ENCODE assay signal across 8 cellular contexts in the genomic region with DNA sequence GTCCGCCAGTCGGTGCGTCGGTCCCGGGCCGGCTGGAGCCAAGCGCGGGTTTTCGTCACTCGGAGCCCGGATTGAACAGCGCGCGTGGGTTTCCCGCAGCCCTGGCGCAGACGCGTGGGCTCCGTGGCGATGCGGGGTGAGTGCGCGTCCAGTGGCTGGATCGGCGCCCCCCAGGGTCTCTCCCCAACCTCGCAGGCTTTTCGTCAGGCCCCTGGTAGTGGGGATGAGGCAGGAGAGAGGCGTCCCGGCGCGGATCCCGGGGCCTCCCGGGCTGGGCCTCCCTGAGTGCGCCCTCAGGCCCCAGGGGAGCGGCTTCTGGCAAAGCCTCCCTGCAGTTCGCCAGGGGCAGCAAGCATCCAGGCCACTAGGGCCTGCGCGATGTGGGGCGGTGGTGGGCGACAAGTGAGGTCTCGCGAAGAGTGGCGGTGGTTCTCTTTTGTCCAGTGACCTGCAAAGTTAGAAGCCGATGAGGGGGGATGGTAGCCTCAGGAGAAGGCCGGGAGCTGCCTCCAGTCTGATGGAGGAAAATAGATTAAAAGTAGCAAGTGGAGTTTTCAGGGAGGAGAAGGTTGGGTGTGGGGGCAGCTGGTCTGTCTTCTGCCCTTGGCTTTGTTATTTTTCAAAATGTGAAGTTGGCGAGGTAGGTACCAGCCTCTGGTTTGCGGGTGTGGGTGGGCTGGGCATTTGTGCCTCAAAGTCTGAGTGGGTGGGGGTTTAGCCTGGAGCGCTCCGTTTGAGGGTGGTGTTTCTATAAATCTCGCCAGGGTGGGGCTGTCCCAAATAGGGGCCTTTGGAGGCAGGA. TPM values are rescaled to one million over a fixed set of nuclear protein-coding genes. Genes with fewer than 3 reads are reported as not detected.
A peak's percentile ranks its signal among the peaks of the same experiment; 100 is the strongest.
DNase-seq lines count a peak whose midpoint lies in the region; ATAC-seq and TF ChIP-seq lines count a peak whose summit lies in the region.

No MANE protein-coding gene starts in this region.

- H3K4me1 ChIP-seq in mammary epithelial cell (ENCODE audit: insufficient read depth, low read length) (peaks cover 16% of the 10 kb centered on the region), lung (ENCODE audit: control insufficient read depth in 2 of 2, insufficient read depth in 2 of 2, low read length in 2 of 2) (peaks cover 0 to 19% of the 10 kb centered on the region in 2 donors)

- peak overlapping the region; percentile 77 for H2AFZ ChIP-seq in mammary epithelial cell (ENCODE audit: low read depth, low read length)

- no peaks in the 10 kb centered on the region for H4K20me1 ChIP-seq in mammary epithelial cell (ENCODE audit: insufficient read depth, low read length)

- H3K79me2 ChIP-seq in mammary epithelial cell (ENCODE audit: insufficient read depth, low read length) = no peaks in the 10 kb centered on the region

- no peak for TF ChIP-seq CTCF in mammary epithelial cell (conservative IDR thresholded peaks at IDR 0.05 in 1 of 2, IDR thresholded peaks at IDR 0.05 in 1 of 2; ENCODE audit: extremely low read depth in 1 of 2, insufficient read depth in 1 of 2, low read depth in 1 of 2, low read length in 2 of 2)
- no peak for TF ChIP-seq CTCF in lung (IDR thresholded peaks at IDR 0.05; ENCODE audit: control extremely low read depth, extremely low read depth)

- H3K36me3 ChIP-seq in mammary epithelial cell (ENCODE audit: insufficient read depth, low read length) (no peaks in the 10 kb centered on the region), lung (ENCODE audit: control insufficient read depth in 2 of 2, insufficient read depth in 2 of 2, low read length in 2 of 2) (no peaks in the 10 kb centered on the region)

- CTCF ChIA-PET in mammary epithelial cell (lab: Charles Lee; ENCODE audit: low non-redundant PET) = no interaction called here
- CTCF ChIA-PET in HEK293T (lab: Yijun Ruan, JAX) = no interaction called here

- no TSS peak for BruUV-seq in mammary epithelial cell (replicated peaks; lab: Mats Ljungman, UMichigan)

- H3K9me3 ChIP-seq in mammary epithelial cell (replicated peaks; ENCODE audit: insufficient read depth, low read length) (no peaks in the 10 kb centered on the region), lung (ENCODE audit: control insufficient read depth in 2 of 2, insufficient read depth in 1 of 2, low read length in 1 of 2) (peaks cover 0 to 7% of the 10 kb centered on the region in 2 donors)

- no peak overlapping the region for H3K9ac ChIP-seq in mammary epithelial cell (ENCODE audit: insufficient read depth, low read length)

- dilution Hi-C loops in mammary epithelial cell (cut with HindIII; ENCODE audit: low sequenced_read_pairs) = no loop called here

- H3K4me3 ChIP-seq in mammary epithelial cell (replicated peaks in 1 of 3; ENCODE audit: insufficient read depth in 1 of 3, low read depth in 2 of 3, low read length in 3 of 3) = peak overlapping the region in 1 of 3 experiments; percentile 24
- peak overlapping the region; percentile 83 for H3K4me3 ChIP-seq in lung

- H3K27ac ChIP-seq in mammary epithelial cell (ENCODE audit: insufficient read depth, low read depth, low read length) (no peak overlapping the region), lung (ENCODE audit: low read depth in 1 of 2, low read length in 1 of 2) (peak overlapping the region in 1 of 2 donors; percentile 87)

- peak overlapping the region; percentile 88 for H3K4me2 ChIP-seq in mammary epithelial cell (ENCODE audit: insufficient read depth, low read depth, low read length)

- 29% methylated on average over 26 of the region's 50 CpGs for WGBS in mammary epithelial cell (ENCODE audit: low coverage, missing lambda C conversion rate)
- 6 to 7% methylated on average over 50 of the region's 50 CpGs for WGBS in lung, 2 donors

- POLR2A ChIA-PET in HEK293T (lab: Yijun Ruan, JAX) = no interaction called here

- intact Hi-C loops in mammary epithelial cell (cut with micrococcal nuclease) = no loop called here

- H3K27me3 ChIP-seq in mammary epithelial cell (ENCODE audit: insufficient read depth, low read length) = peaks cover 15% of the 10 kb centered on the region
- no peaks in the 10 kb centered on the region for H3K27me3 ChIP-seq in lung (ENCODE audit: control insufficient read depth, insufficient read depth)

- no peak for ATAC-seq in lung (ENCODE audit: insufficient read depth, low FRiP score)

- in situ Hi-C loops in mammary epithelial cell (cut with MboI; ENCODE audit: low sequenced_read_pairs in 2 of 2) = no loop called here

- DNase-seq in stimulated activated CD4-positive, alpha-beta T cell treated with anti-CD3 and anti-CD28 coated beads, Interleukin-4, amount 100 ng/mL, for 1 hour = peak; percentile 8
- no peak for DNase-seq in stimulated activated CD4-positive, alpha-beta T cell treated with anti-CD3 and anti-CD28 coated beads, Interleukin-2, amount 100 ng/mL, for 24 hours
- DNase-seq in mammary epithelial cell = no peak
- DNase-seq in lung (ENCODE audit: low spot score) = no peak
- DNase-seq in HEK293T (ENCODE audit: extremely low spot score) = no peak
- no peak for DNase-seq in NCI-H510A treated with DMSO at 0.1 percent for 48 hours (lab: John Stamatoyannopoulos, UW)
- DNase-seq in iPS-NIHi7 (ENCODE audit: extremely low spot score) = no peak
- DNase-seq in SHP77 (lab: John Stamatoyannopoulos, UW) = no peak

TF ChIP-seq in HEK293T, 16 proteins besides CTCF, POLR2A, EP300 and RAD21:
- TF ChIP-seq ARNT (IDR thresholded peaks at IDR 0.05) (no peak), NFRKB (IDR thresholded peaks at IDR 0.05) (no peak), TARDBP (IDR thresholded peaks at IDR 0.05) (no peak), BHLHE40 (IDR thresholded peaks at IDR 0.05; ENCODE audit: borderline replicate concordance) (no peak), ELF4 (IDR thresholded peaks at IDR 0.05) (no peak), PKNOX1 (IDR thresholded peaks at IDR 0.05) (no peak), SP1 (IDR thresholded peaks at IDR 0.05) (no peak), LEF1 (IDR thresholded peaks at IDR 0.05; ENCODE audit: borderline replicate concordance) (no peak), ZNF384 (IDR thresholded peaks at IDR 0.05) (no peak), FOXK2 (IDR thresholded peaks at IDR 0.05) (no peak), HDGF (IDR thresholded peaks at IDR 0.05; ENCODE audit: borderline replicate concordance) (no peak), SUZ12 (IDR thresholded peaks at IDR 0.05) (no peak), FOXA1 (IDR thresholded peaks at IDR 0.05) (no peak), FOXM1 (IDR thresholded peaks at IDR 0.05; ENCODE audit: borderline replicate concordance) (no peak), L3MBTL2 (conservative IDR thresholded peaks at IDR 0.05) (no peak), CTBP1 (IDR thresholded peaks at IDR 0.05; ENCODE audit: borderline replicate concordance) (no peak)

RNA-seq across cellular contexts. Expression of gene TOX2, which starts 1.6 kb away (rescaled TPM):
- 1 to 10 TPM in 1 of 2 donors, under 1 TPM in 1; 0.83 to 5.0 TPM for total RNA-seq in mammary epithelial cell
- 0.96 TPM for polyA plus RNA-seq in mammary epithelial cell
- polyA minus RNA-seq in mammary epithelial cell = 0.83 TPM
- 10 to 100 TPM; 12.0 to 25.5 TPM for total RNA-seq in lung
- 10 to 100 TPM; 13.5 to 19.8 TPM for polyA plus RNA-seq in lung
